Comparison of ENCODE assay signal across 10 cellular contexts in the genomic region with DNA sequence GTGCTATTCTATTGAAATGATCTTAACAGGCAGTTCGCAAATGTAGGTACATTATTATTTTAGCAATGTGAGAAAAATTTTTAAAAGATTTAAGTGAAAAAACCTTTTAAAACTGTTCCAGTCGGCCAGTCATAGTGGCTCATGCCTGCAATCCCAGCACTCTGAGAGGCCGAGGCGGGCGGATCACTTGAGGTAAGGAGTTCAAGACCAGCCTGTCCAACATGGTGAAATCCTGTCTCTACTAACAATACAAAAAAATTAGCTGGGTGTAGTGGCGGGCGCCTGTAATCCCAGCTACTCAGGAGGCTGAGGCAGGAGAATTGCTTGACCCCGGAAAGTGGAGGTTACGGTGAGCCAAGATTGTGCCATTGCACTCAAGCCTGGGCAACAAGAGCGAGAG. TPM values are rescaled to one million over a fixed set of nuclear protein-coding genes. Genes with fewer than 3 reads are reported as not detected.
DNase-seq lines count a peak whose midpoint lies in the region; ATAC-seq lines count a peak whose summit lies in the region.
"Not testable (repeated sequence)": the region's sequence is repeated elsewhere in the genome, so short reads cannot be mapped to it uniquely, and the experiment has no call there.
"Had no signal": no experiment of that assay in that cellular context is flagged by ENCODE, and none has a peak within 500 bp of the region (broad histone marks: within the 10 kb centered on the region; RNA-seq: fewer than 3 reads in every experiment).

No MANE protein-coding gene starts in this region.

- not testable (repeated sequence) for ATAC-seq in CD4-positive, CD25-positive, alpha-beta regulatory T cell (ENCODE audit: low read depth in 2 of 2); activated CD8-positive, alpha-beta T cell treated with anti-CD3 and anti-CD28 coated beads, Interleukin-2, amount 10 ng/mL, durations not matched to agents 7 days and 5 days; activated T-cell treated with anti-CD3 and anti-CD28 coated beads, Interleukin-2, amount 50 U/mL, for 72 hours (replicated peaks in 1 of 2); effector memory CD8-positive, alpha-beta T cell (replicated peaks); naive thymus-derived CD8-positive, alpha-beta T cell

- CTCF ChIA-PET in activated CD8-positive, alpha-beta T cell treated with anti-CD3 and anti-CD28 coated beads, Interleukin-2, amount 10 ng/mL, durations not matched to agents 7 days and 5 days (lab: Charles Lee), result interaction anchor here (1.5 to 3.2 kb wide), 2 partner anchors 12 to 14 kb away, joined by 3 to 15 read pairs; no protein-coding TSS in a partner anchor

- not testable (repeated sequence) for H3K9me3 ChIP-seq in CD4-positive, CD25-positive, alpha-beta regulatory T cell (ENCODE audit: control insufficient read depth in 2 of 2, low read length in 2 of 2)

- H3K36me3 Mint-ChIP-seq in CD4-positive, CD25-positive, alpha-beta regulatory T cell, result peaks cover 38% of the 10 kb centered on the region
- peaks cover 59% of the 10 kb centered on the region for H3K36me3 Mint-ChIP-seq in activated CD8-positive, alpha-beta T cell treated with anti-CD3 and anti-CD28 coated beads, Interleukin-2, amount 10 ng/mL, durations not matched to agents 7 days and 5 days (ENCODE audit: low read depth)
- H3K36me3 Mint-ChIP-seq in activated T-cell treated with anti-CD3 and anti-CD28 coated beads, Interleukin-2, amount 50 U/mL, for 72 hours (ENCODE audit: insufficient read depth in 2 of 2), result peaks cover 10 to 19% of the 10 kb centered on the region in 2 donors
- H3K36me3 Mint-ChIP-seq in activated naive CD8-positive, alpha-beta T cell, result not testable (repeated sequence)
- peaks cover 97% of the 10 kb centered on the region for H3K36me3 Mint-ChIP-seq in effector memory CD8-positive, alpha-beta T cell (ENCODE audit: insufficient read depth)
- H3K36me3 Mint-ChIP-seq in naive thymus-derived CD8-positive, alpha-beta T cell, result peaks cover 8 to 94% (median 22%) of the 10 kb centered on the region in 3 donors

- not testable (repeated sequence) for H3K27me3 ChIP-seq in CD4-positive, CD25-positive, alpha-beta regulatory T cell (ENCODE audit: control insufficient read depth, insufficient read depth, low read length)

- H3K9me3 Mint-ChIP-seq in CD4-positive, CD25-positive, alpha-beta regulatory T cell; activated CD8-positive, alpha-beta T cell treated with anti-CD3 and anti-CD28 coated beads, Interleukin-2, amount 10 ng/mL, durations not matched to agents 7 days and 5 days (ENCODE audit: insufficient read depth); activated T-cell treated with anti-CD3 and anti-CD28 coated beads, Interleukin-2, amount 50 U/mL, for 72 hours; activated naive CD8-positive, alpha-beta T cell (ENCODE audit: low read depth); effector memory CD8-positive, alpha-beta T cell; naive thymus-derived CD8-positive, alpha-beta T cell: not testable (repeated sequence)

- POLR2A ChIA-PET in activated CD8-positive, alpha-beta T cell treated with anti-CD3 and anti-CD28 coated beads, Interleukin-2, amount 10 ng/mL, durations not matched to agents 7 days and 5 days (lab: Charles Lee), result not testable (repeated sequence)
- POLR2A ChIA-PET in naive thymus-derived CD8-positive, alpha-beta T cell (lab: Charles Lee), result interaction anchor here (0.7 to 1.5 kb wide), 3 partner anchors 15 to 1638 kb away, joined by 3 to 5 read pairs (median 3); no protein-coding TSS in a partner anchor

- H3K4me3 ChIP-seq in CD4-positive, CD25-positive, alpha-beta regulatory T cell (ENCODE audit: low read depth, low read length), result not testable (repeated sequence)

- H3K27ac ChIP-seq in CD4-positive, CD25-positive, alpha-beta regulatory T cell (ENCODE audit: insufficient read depth, low read length, poor library complexity, severe bottlenecking), result not testable (repeated sequence)

- peaks cover 9 to 27% (median 15%) of the 10 kb centered on the region in 4 donors for H3K4me1 Mint-ChIP-seq in CD4-positive, CD25-positive, alpha-beta regulatory T cell
- peaks cover 29% of the 10 kb centered on the region for H3K4me1 Mint-ChIP-seq in activated CD8-positive, alpha-beta T cell treated with anti-CD3 and anti-CD28 coated beads, Interleukin-2, amount 10 ng/mL, durations not matched to agents 7 days and 5 days (ENCODE audit: low read depth)
- not testable (repeated sequence) for H3K4me1 Mint-ChIP-seq in activated T-cell treated with anti-CD3 and anti-CD28 coated beads, Interleukin-2, amount 50 U/mL, for 72 hours (ENCODE audit: low read depth)
- H3K4me1 Mint-ChIP-seq in activated naive CD8-positive, alpha-beta T cell (ENCODE audit: low read depth), result peaks cover 13% of the 10 kb centered on the region
- peaks cover 7 to 20% of the 10 kb centered on the region in 2 donors for H3K4me1 Mint-ChIP-seq in effector memory CD8-positive, alpha-beta T cell (ENCODE audit: low read depth in 2 of 2)
- H3K4me1 Mint-ChIP-seq in naive thymus-derived CD8-positive, alpha-beta T cell, result peaks cover 8 to 31% (median 18%) of the 10 kb centered on the region in 4 donors

- DNase-seq in CD4-positive, CD25-positive, alpha-beta regulatory T cell; activated CD8-positive, alpha-beta T cell treated with anti-CD3 and anti-CD28 coated beads, Interleukin-2, amount 10 ng/mL, durations not matched to agents 7 days and 5 days; activated T-cell treated with anti-CD3 and anti-CD28 coated beads, Interleukin-2, amount 50 U/mL, for 72 hours; effector memory CD8-positive, alpha-beta T cell; naive thymus-derived CD8-positive, alpha-beta T cell: not testable (repeated sequence)
- peak; percentile 14 for DNase-seq in stimulated activated CD8-positive, alpha-beta memory T cell treated with anti-CD3 and anti-CD28 coated beads, Interleukin-4, amount 100 ng/mL, for 48 hours

- H3K27me3 Mint-ChIP-seq in CD4-positive, CD25-positive, alpha-beta regulatory T cell; activated CD8-positive, alpha-beta T cell treated with anti-CD3 and anti-CD28 coated beads, Interleukin-2, amount 10 ng/mL, durations not matched to agents 7 days and 5 days (ENCODE audit: low read depth); activated T-cell treated with anti-CD3 and anti-CD28 coated beads, Interleukin-2, amount 50 U/mL, for 72 hours (ENCODE audit: low read depth); activated naive CD8-positive, alpha-beta T cell; effector memory CD8-positive, alpha-beta T cell; naive thymus-derived CD8-positive, alpha-beta T cell: not testable (repeated sequence)

- H3K36me3 ChIP-seq in CD4-positive, CD25-positive, alpha-beta regulatory T cell (ENCODE audit: control insufficient read depth, insufficient read depth, low read length), result peaks cover 91% of the 10 kb centered on the region

- not testable (repeated sequence) for H3K4me1 ChIP-seq in CD4-positive, CD25-positive, alpha-beta regulatory T cell (ENCODE audit: control insufficient read depth, insufficient read depth, low read length, poor library complexity, severe bottlenecking)

- not testable (repeated sequence) for H3K4me3 Mint-ChIP-seq in CD4-positive, CD25-positive, alpha-beta regulatory T cell; activated CD8-positive, alpha-beta T cell treated with anti-CD3 and anti-CD28 coated beads, Interleukin-2, amount 10 ng/mL, durations not matched to agents 7 days and 5 days; activated T-cell treated with anti-CD3 and anti-CD28 coated beads, Interleukin-2, amount 50 U/mL, for 72 hours; activated naive CD8-positive, alpha-beta T cell; effector memory CD8-positive, alpha-beta T cell
- H3K4me3 Mint-ChIP-seq in naive thymus-derived CD8-positive, alpha-beta T cell, result peak overlapping the region in 1 of 10 donors; percentile 8

- H3K27ac Mint-ChIP-seq in CD4-positive, CD25-positive, alpha-beta regulatory T cell, result peak overlapping the region; percentile 35 to 72 (median 52)
- peak overlapping the region; percentile 30 for H3K27ac Mint-ChIP-seq in activated CD8-positive, alpha-beta T cell treated with anti-CD3 and anti-CD28 coated beads, Interleukin-2, amount 10 ng/mL, durations not matched to agents 7 days and 5 days
- H3K27ac Mint-ChIP-seq in activated T-cell treated with anti-CD3 and anti-CD28 coated beads, Interleukin-2, amount 50 U/mL, for 72 hours, result peak overlapping the region; percentile 44
- H3K27ac Mint-ChIP-seq in activated naive CD8-positive, alpha-beta T cell, result peak overlapping the region; percentile 90
- H3K27ac Mint-ChIP-seq in effector memory CD8-positive, alpha-beta T cell, result peak overlapping the region; percentile 38 to 68
- peak overlapping the region in 6 of 10 donors; percentile 48 to 87 (median 78) for H3K27ac Mint-ChIP-seq in naive thymus-derived CD8-positive, alpha-beta T cell

RNA-seq across cellular contexts. Expression of gene TLDC2, which starts 29.6 kb away (rescaled TPM):
- not detected for total RNA-seq in CD4-positive, CD25-positive, alpha-beta regulatory T cell
- under 1 TPM; 0.32 to 0.57 (median 0.41) TPM for polyA plus RNA-seq in CD4-positive, CD25-positive, alpha-beta regulatory T cell
- total RNA-seq in activated CD8-positive, alpha-beta T cell treated with anti-CD3 and anti-CD28 coated beads, Interleukin-2, amount 10 ng/mL, durations not matched to agents 7 days and 5 days, result not detected
- not detected for total RNA-seq in activated T-cell treated with anti-CD3 and anti-CD28 coated beads, Interleukin-2, amount 50 U/mL, for 72 hours
- not detected for total RNA-seq in naive thymus-derived CD8-positive, alpha-beta T cell
- polyA plus RNA-seq in naive thymus-derived CD8-positive, alpha-beta T cell, result under 1 TPM; 0.17 to 0.23 (median 0.20) TPM
- total RNA-seq: CD4-positive, alpha-beta memory T cell; Daoy; H4 had no signal

RNA-seq across cellular contexts. Expression of gene SAMHD1, which starts 45.9 kb away (rescaled TPM):
- 723 TPM for total RNA-seq in CD4-positive, CD25-positive, alpha-beta regulatory T cell
- 100 to 1,000 TPM; 327 to 481 (median 401) TPM for polyA plus RNA-seq in CD4-positive, CD25-positive, alpha-beta regulatory T cell
- total RNA-seq in activated CD8-positive, alpha-beta T cell treated with anti-CD3 and anti-CD28 coated beads, Interleukin-2, amount 10 ng/mL, durations not matched to agents 7 days and 5 days, result 100 to 1,000 TPM; 318 to 346 TPM
- total RNA-seq in activated T-cell treated with anti-CD3 and anti-CD28 coated beads, Interleukin-2, amount 50 U/mL, for 72 hours, result 10 to 100 TPM; 33.2 to 49.2 TPM
- 100 to 1,000 TPM; 204 to 220 TPM for total RNA-seq in naive thymus-derived CD8-positive, alpha-beta T cell
- polyA plus RNA-seq in naive thymus-derived CD8-positive, alpha-beta T cell, result 100 to 1,000 TPM; 212 to 247 (median 219) TPM

Comparison
In these comparisons a context has a peak if more than half of its experiments do, and no peak if none do; other contexts are left out.
1. H3K27ac Mint-ChIP-seq: peak in every context shown above with its lines; median percentile 90 in activated naive CD8-positive, alpha-beta T cell; 78 in naive thymus-derived CD8-positive, alpha-beta T cell; 53 in effector memory CD8-positive, alpha-beta T cell; 52 in CD4-positive, CD25-positive, alpha-beta regulatory T cell; 44 in activated T-cell treated with anti-CD3 and anti-CD28 coated beads, Interleukin-2, amount 50 U/mL, for 72 hours; 30 in activated CD8-positive, alpha-beta T cell treated with anti-CD3 and anti-CD28 coated beads, Interleukin-2, amount 10 ng/mL, durations not matched to agents 7 days and 5 days.
2. RNA of gene SAMHD1, which starts 45.9 kb away (total RNA-seq): 723 TPM in CD4-positive, CD25-positive, alpha-beta regulatory T cell (single experiment), 318 to 346 TPM in activated CD8-positive, alpha-beta T cell treated with anti-CD3 and anti-CD28 coated beads, Interleukin-2, amount 10 ng/mL, durations not matched to agents 7 days and 5 days and 204 to 220 TPM in naive thymus-derived CD8-positive, alpha-beta T cell; 33.2 to 49.2 TPM in activated T-cell treated with anti-CD3 and anti-CD28 coated beads, Interleukin-2, amount 50 U/mL, for 72 hours; every median in the first group is over 4 times any median in the second.